ENCODE assay signal across 9 cellular contexts in the genomic region with DNA sequence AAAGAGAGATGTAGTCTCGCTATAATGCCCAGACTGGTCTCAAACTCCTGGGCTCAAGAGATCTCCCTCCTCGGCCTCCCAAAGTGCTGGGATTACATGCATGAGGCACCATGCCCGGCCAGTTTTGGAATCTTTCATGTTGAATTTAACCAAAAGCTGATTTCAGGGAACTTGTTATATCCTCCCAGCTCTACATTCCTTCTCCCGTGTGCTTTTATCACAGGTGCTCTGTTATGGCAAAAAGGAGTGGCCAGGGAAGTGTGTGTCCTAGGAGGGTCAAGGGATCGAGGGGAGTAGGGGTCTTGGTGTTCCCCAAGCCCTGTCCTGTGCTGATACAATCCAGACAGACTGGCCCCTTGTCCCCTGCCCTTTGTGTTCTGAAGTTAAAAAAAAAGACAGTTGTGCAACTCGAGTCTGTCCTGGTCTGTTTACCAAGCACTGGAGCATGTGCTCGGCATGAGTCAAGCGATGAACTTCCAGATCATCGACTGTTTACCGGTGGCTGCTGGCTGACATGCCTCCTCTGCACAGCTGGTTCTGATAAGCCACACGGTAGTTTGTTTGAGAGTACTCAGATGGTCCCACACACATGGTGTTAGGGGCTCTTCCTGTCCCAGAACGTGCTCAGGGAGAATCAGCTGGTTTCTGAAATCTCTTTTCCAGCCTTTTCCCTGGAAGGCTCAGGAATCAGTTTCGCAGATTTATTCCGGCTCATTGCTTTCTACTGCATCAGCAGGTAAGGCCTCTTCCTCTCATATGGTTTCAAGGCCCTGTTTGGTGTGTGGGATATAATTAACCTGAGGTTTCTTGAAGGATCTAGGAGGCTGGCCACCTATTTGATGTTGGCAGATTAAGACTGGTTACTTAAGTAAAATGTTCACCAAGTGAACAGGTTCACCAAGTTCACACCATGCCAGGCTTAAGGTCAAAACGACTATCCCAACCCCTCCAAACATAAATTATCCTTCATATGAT. TPM values are rescaled to one million over a fixed set of nuclear protein-coding genes. Genes with fewer than 3 reads are reported as not detected.
DNase-seq lines count a peak whose midpoint lies in the region; ATAC-seq and TF ChIP-seq lines count a peak whose summit lies in the region.
"Had no signal": no experiment of that assay in that cellular context is flagged by ENCODE, and none has a peak within 500 bp of the region (broad histone marks: within the 10 kb centered on the region; RNA-seq: fewer than 3 reads in every experiment).

No MANE protein-coding gene starts in this region.

- peak; percentile 53 for DNase-seq in CD14-positive monocyte (ENCODE audit: low spot score)
- DNase-seq in NCI-H226, result peak; percentile 63
- peak; percentile 7 for DNase-seq in nephron progenitor cell
- DNase-seq in CD8-positive, alpha-beta T cell, result no peak
- no peak for DNase-seq in stimulated activated naive CD4-positive, alpha-beta T cell (lab: John Stamatoyannopoulos, UW)
- DNase-seq: NCI-H524 treated with DMSO at 0.1 percent for 48 hours had no signal

- peak overlapping the region; percentile 58 to 75 for H3K27ac ChIP-seq in esophagus (ENCODE audit: low read depth in 2 of 2, low read length in 1 of 2)
- no peak overlapping the region for H3K27ac ChIP-seq in CD8-positive, alpha-beta T cell (ENCODE audit: low read depth, low read length)

- H3K4me3 Mint-ChIP-seq in CD14-positive monocyte, result no peak overlapping the region
- H3K4me3 Mint-ChIP-seq in nephron progenitor cell, result no peak overlapping the region
- no peak overlapping the region for H3K4me3 Mint-ChIP-seq in CD8-positive, alpha-beta T cell

- peaks cover 19% of the 10 kb centered on the region for H3K4me1 Mint-ChIP-seq in CD14-positive monocyte
- peaks cover 47% of the 10 kb centered on the region for H3K4me1 Mint-ChIP-seq in nephron progenitor cell
- peaks cover 16% of the 10 kb centered on the region for H3K4me1 Mint-ChIP-seq in CD8-positive, alpha-beta T cell (ENCODE audit: low read depth)

- CTCF ChIA-PET in CD8-positive, alpha-beta T cell (lab: Charles Lee), result no interaction called here

- POLR2A ChIA-PET in CD8-positive, alpha-beta T cell (lab: Charles Lee), result no interaction called here

- H3K36me3 Mint-ChIP-seq in CD14-positive monocyte (peaks cover 95 to 100% of the 10 kb centered on the region in 2 donors), nephron progenitor cell (ENCODE audit: low read depth) (peaks cover 84% of the 10 kb centered on the region)
- H3K36me3 Mint-ChIP-seq in CD8-positive, alpha-beta T cell, result no peaks in the 10 kb centered on the region

- no peaks in the 10 kb centered on the region for H3K27me3 ChIP-seq in esophagus (ENCODE audit: control insufficient read depth in 1 of 2, insufficient read depth in 2 of 2, low read length in 2 of 2)
- no peaks in the 10 kb centered on the region for H3K27me3 ChIP-seq in CD8-positive, alpha-beta T cell (ENCODE audit: insufficient read depth, low read length)

- 47 to 55% methylated on average over 15 of the region's 15 CpGs for WGBS in esophagus, 2 donors

- no peak for ATAC-seq in CD8-positive, alpha-beta T cell
- ATAC-seq in HG02938 (IDR thresholded peaks at IDR 0.05; ENCODE audit: unreplicated experiment) (no peak), GM19463 (IDR thresholded peaks at IDR 0.05; ENCODE audit: unreplicated experiment) (no peak)

- intact Hi-C loops in CD14-positive monocyte (cut with micrococcal nuclease), result no loop called here
- intact Hi-C loops in CD8-positive, alpha-beta T cell (cut with DNase I, micrococcal nuclease), result loop anchor here in 1 of 2 experiments (5.0 kb wide), 1 partner anchor 1547 kb away; no protein-coding TSS in a partner anchor

- H3K27ac Mint-ChIP-seq in CD14-positive monocyte (peak overlapping the region in 5 of 7 donors; percentile 63 to 82 (median 72)), nephron progenitor cell (peak overlapping the region; percentile 94)
- H3K27ac Mint-ChIP-seq in CD8-positive, alpha-beta T cell, result no peak overlapping the region

- no peaks in the 10 kb centered on the region for H3K27me3 Mint-ChIP-seq in CD14-positive monocyte (ENCODE audit: low read depth in 3 of 3)
- no peaks in the 10 kb centered on the region for H3K27me3 Mint-ChIP-seq in nephron progenitor cell (ENCODE audit: low read depth, poor library complexity)
- no peaks in the 10 kb centered on the region for H3K27me3 Mint-ChIP-seq in CD8-positive, alpha-beta T cell (ENCODE audit: low read depth)

- peaks cover 2 to 10% of the 10 kb centered on the region in 2 donors for H3K4me1 ChIP-seq in esophagus (ENCODE audit: control insufficient read depth in 2 of 2, insufficient read depth in 2 of 2, low read length in 1 of 2)
- peaks cover 9% of the 10 kb centered on the region for H3K4me1 ChIP-seq in CD8-positive, alpha-beta T cell (ENCODE audit: insufficient read depth, low read length)

- no peaks in the 10 kb centered on the region for H3K9me3 ChIP-seq in esophagus (ENCODE audit: control insufficient read depth in 2 of 2, insufficient read depth in 1 of 2, low read depth in 1 of 2, low read length in 1 of 2)
- H3K9me3 ChIP-seq in CD8-positive, alpha-beta T cell (ENCODE audit: low read length), result no peaks in the 10 kb centered on the region

- H3K9me3 Mint-ChIP-seq in CD14-positive monocyte (no peaks in the 10 kb centered on the region), nephron progenitor cell (no peaks in the 10 kb centered on the region)
- no peaks in the 10 kb centered on the region for H3K9me3 Mint-ChIP-seq in CD8-positive, alpha-beta T cell

- H3K36me3 ChIP-seq in esophagus (ENCODE audit: control insufficient read depth in 2 of 2, insufficient read depth in 2 of 2, low read length in 1 of 2), result peaks cover 5 to 13% of the 10 kb centered on the region in 2 donors
- no peaks in the 10 kb centered on the region for H3K36me3 ChIP-seq in CD8-positive, alpha-beta T cell (ENCODE audit: insufficient read depth, low read length)

- no peak for TF ChIP-seq CTCF in CD14-positive monocyte (IDR thresholded peaks at IDR 0.05)
- no peak for TF ChIP-seq CTCF in nephron progenitor cell (IDR thresholded peaks at IDR 0.05)
- no peak for TF ChIP-seq CTCF in CD8-positive, alpha-beta T cell (IDR thresholded peaks at IDR 0.05)

- H3K4me3 ChIP-seq in esophagus (ENCODE audit: low read depth in 1 of 2, low read length in 2 of 2), result no peak overlapping the region
- no peak overlapping the region for H3K4me3 ChIP-seq in CD8-positive, alpha-beta T cell (ENCODE audit: low read depth, low read length)

RNA-seq across cellular contexts. Expression of gene NAA20, which starts 52.6 kb away (rescaled TPM):
- polyA plus RNA-seq in CD14-positive monocyte, result 100 to 1,000 TPM in 1 of 2 donors, 10 to 100 TPM in 1; 94.0 to 103 TPM
- 100 to 1,000 TPM; 186 to 388 TPM for polyA plus RNA-seq in esophagus
- 10 to 100 TPM; 32.9 to 33.2 TPM for total RNA-seq in CD8-positive, alpha-beta T cell

Comparison
In these comparisons a context has a peak if more than half of its experiments do, and no peak if none do; other contexts are left out.
1. DNase-seq: peak in CD14-positive monocyte (single experiment), NCI-H226 (single experiment) and nephron progenitor cell (single experiment); none in CD8-positive, alpha-beta T cell (0 of 7) and stimulated activated naive CD4-positive, alpha-beta T cell (0 of 6).